In the genomic region with DNA sequence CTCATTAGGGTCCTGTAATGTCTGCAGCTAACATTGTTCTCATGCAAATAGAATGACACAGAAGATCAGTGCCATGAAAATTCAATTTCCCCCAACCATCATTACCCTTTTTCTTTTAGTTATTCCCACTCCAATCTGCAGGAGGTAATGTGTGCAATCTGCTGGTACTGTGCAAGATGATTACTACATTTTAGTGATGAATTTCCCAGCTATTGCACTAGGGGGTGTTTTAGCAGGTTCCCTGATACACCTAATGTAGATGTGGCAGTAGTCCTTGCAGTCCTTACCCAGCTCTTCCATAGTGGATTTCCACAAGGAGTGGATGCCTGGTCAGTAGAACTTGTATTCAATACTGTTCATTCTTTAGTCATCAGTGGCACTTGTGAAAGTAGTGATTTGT, we compare ENCODE assay signal across 18 cellular contexts.
DNase-seq lines count a peak whose midpoint lies in the region; TF ChIP-seq lines count a peak whose summit lies in the region.
"Had no signal": no experiment of that assay in that cellular context is flagged by ENCODE, and none has a peak within 500 bp of the region (broad histone marks: within the 10 kb centered on the region; RNA-seq: fewer than 3 reads in every experiment).

No MANE protein-coding gene starts in this region.

- no peaks in the 10 kb centered on the region for H3K4me1 ChIP-seq in OCI-LY3 (ENCODE audit: low read length)
- no peaks in the 10 kb centered on the region for H3K4me1 ChIP-seq in endodermal cell (ENCODE audit: control insufficient read depth, insufficient read depth, low read length)
- H3K4me1 ChIP-seq in HAP-1: peaks cover 5% of the 10 kb centered on the region
- H3K4me1 ChIP-seq: breast epithelium, sigmoid colon, SJCRH30 had no signal

- H3K27me3 Mint-ChIP-seq in endodermal cell (ENCODE audit: insufficient read depth): no peaks in the 10 kb centered on the region
- H3K27me3 Mint-ChIP-seq: activated CD4-positive, alpha-beta memory T cell treated with anti-CD3 and anti-CD28 coated beads for 36 hours; activated naive CD8-positive, alpha-beta T cell had no signal

- H3K36me3 Mint-ChIP-seq in endodermal cell (ENCODE audit: low read depth): no peaks in the 10 kb centered on the region
- H3K36me3 Mint-ChIP-seq: activated CD4-positive, alpha-beta memory T cell treated with anti-CD3 and anti-CD28 coated beads for 36 hours; activated naive CD8-positive, alpha-beta T cell had no signal

- H3K4me3 Mint-ChIP-seq in endodermal cell: no peak overlapping the region
- H3K4me3 Mint-ChIP-seq: activated CD4-positive, alpha-beta memory T cell treated with anti-CD3 and anti-CD28 coated beads for 36 hours; activated naive CD8-positive, alpha-beta T cell; activated T-cell treated with anti-CD3 and anti-CD28 coated beads, Interleukin-2, amount 50 U/mL, for 4 hours had no signal

- no peak overlapping the region for H3K9ac ChIP-seq in OCI-LY3 (ENCODE audit: low read length)
- H3K9ac ChIP-seq in endodermal cell (ENCODE audit: extremely low read depth, low read length, poor library complexity, severe bottlenecking): no peak overlapping the region

- no peaks in the 10 kb centered on the region for H4K20me1 ChIP-seq in OCI-LY3 (ENCODE audit: insufficient read depth, low read length)

- in situ Hi-C loops in HAP-1 (cut with MboI; ENCODE audit: low sequenced_read_pairs): no loop called here

- no peak overlapping the region for H3K4me2 ChIP-seq in OCI-LY3 (ENCODE audit: low read length)
- H3K4me2 ChIP-seq: hepatocyte had no signal

- H2AFZ ChIP-seq in OCI-LY3 (ENCODE audit: low read depth, low read length): no peak overlapping the region
- H2AFZ ChIP-seq: hepatocyte had no signal

- peak; percentile 27 for TF ChIP-seq CTCF in OCI-LY3 (IDR thresholded peaks at IDR 0.05; ENCODE audit: low read depth, low read length)
- peak; percentile 64 for TF ChIP-seq CTCF in endodermal cell (conservative IDR thresholded peaks at IDR 0.05)
- TF ChIP-seq CTCF in retinal pigment epithelial cell (conservative IDR thresholded peaks at IDR 0.05; ENCODE audit: low read depth, low read length): peak; percentile 18

- H3K9me3 ChIP-seq in OCI-LY3 (ENCODE audit: insufficient read depth, low read length): no peaks in the 10 kb centered on the region
- no peaks in the 10 kb centered on the region for H3K9me3 ChIP-seq in endodermal cell (ENCODE audit: control insufficient read depth, low read length)
- no peaks in the 10 kb centered on the region for H3K9me3 ChIP-seq in HAP-1
- H3K9me3 ChIP-seq: breast epithelium, sigmoid colon, SJCRH30 had no signal

- H3K27ac ChIP-seq in OCI-LY3 (ENCODE audit: low read length) (no peak overlapping the region), endodermal cell (ENCODE audit: low read depth, low read length) (no peak overlapping the region)
- H3K27ac ChIP-seq: breast epithelium, hepatocyte, sigmoid colon, SJCRH30 had no signal

- H3K4me3 ChIP-seq in OCI-LY3 (ENCODE audit: low read length): no peak overlapping the region
- H3K4me3 ChIP-seq in endodermal cell (ENCODE audit: low read length): no peak overlapping the region
- no peak overlapping the region for H3K4me3 ChIP-seq in retinal pigment epithelial cell (ENCODE audit: low read length)
- no peak overlapping the region for H3K4me3 ChIP-seq in HAP-1
- H3K4me3 ChIP-seq: breast epithelium, hepatocyte, sigmoid colon, SJCRH30 had no signal

- DNase-seq in NCI-H748 (lab: John Stamatoyannopoulos, UW; ENCODE audit: unreplicated experiment) (peak; percentile 36), NCI-H748 treated with DMSO at 0.1 percent for 48 hours (lab: John Stamatoyannopoulos, UW) (no peak), endodermal cell (no peak), retinal pigment epithelial cell (ENCODE audit: low read depth) (no peak), HAP-1 (ENCODE audit: low spot score in 2 of 2) (no peak), NAMALWA (ENCODE audit: low spot score) (no peak), midbrain (lab: John Stamatoyannopoulos, UW) (no peak)
- DNase-seq: activated CD4-positive, alpha-beta memory T cell treated with anti-CD3 and anti-CD28 coated beads for 36 hours; activated T-cell treated with anti-CD3 and anti-CD28 coated beads, Interleukin-2, amount 50 U/mL, for 4 hours; NCI-H2171; occipital lobe; sigmoid colon; SJCRH30; stimulated activated CD4-positive, alpha-beta T cell treated with anti-CD3 and anti-CD28 coated beads, Interleukin-2, amount 100 ng/mL, for 24 hours had no signal

- no peaks in the 10 kb centered on the region for H3K27me3 ChIP-seq in OCI-LY3 (ENCODE audit: low read depth, low read length)
- H3K27me3 ChIP-seq in endodermal cell (ENCODE audit: control insufficient read depth, insufficient read depth, low read length, poor library complexity, severe bottlenecking): no peaks in the 10 kb centered on the region
- H3K27me3 ChIP-seq in HAP-1 (ENCODE audit: low read depth): no peaks in the 10 kb centered on the region
- H3K27me3 ChIP-seq: breast epithelium, hepatocyte, sigmoid colon, SJCRH30 had no signal

- peaks cover 3% of the 10 kb centered on the region for H3K9me3 Mint-ChIP-seq in endodermal cell

- no peak overlapping the region for H3K27ac Mint-ChIP-seq in endodermal cell
- H3K27ac Mint-ChIP-seq: activated CD4-positive, alpha-beta memory T cell treated with anti-CD3 and anti-CD28 coated beads for 36 hours; activated naive CD8-positive, alpha-beta T cell had no signal

- H3K36me3 ChIP-seq in OCI-LY3 (replicated peaks; ENCODE audit: low read depth, low read length) (no peaks in the 10 kb centered on the region), endodermal cell (ENCODE audit: control insufficient read depth, insufficient read depth, low read length) (no peaks in the 10 kb centered on the region), HAP-1 (replicated peaks) (no peaks in the 10 kb centered on the region)
- H3K36me3 ChIP-seq: breast epithelium, sigmoid colon, SJCRH30 had no signal

- no peaks in the 10 kb centered on the region for H3K4me1 Mint-ChIP-seq in endodermal cell

- H3K79me2 ChIP-seq in OCI-LY3 (ENCODE audit: low read length): no peaks in the 10 kb centered on the region
- H3K79me2 ChIP-seq: hepatocyte had no signal
